ENCODE assay signal across 1 cellular context in the genomic region with DNA sequence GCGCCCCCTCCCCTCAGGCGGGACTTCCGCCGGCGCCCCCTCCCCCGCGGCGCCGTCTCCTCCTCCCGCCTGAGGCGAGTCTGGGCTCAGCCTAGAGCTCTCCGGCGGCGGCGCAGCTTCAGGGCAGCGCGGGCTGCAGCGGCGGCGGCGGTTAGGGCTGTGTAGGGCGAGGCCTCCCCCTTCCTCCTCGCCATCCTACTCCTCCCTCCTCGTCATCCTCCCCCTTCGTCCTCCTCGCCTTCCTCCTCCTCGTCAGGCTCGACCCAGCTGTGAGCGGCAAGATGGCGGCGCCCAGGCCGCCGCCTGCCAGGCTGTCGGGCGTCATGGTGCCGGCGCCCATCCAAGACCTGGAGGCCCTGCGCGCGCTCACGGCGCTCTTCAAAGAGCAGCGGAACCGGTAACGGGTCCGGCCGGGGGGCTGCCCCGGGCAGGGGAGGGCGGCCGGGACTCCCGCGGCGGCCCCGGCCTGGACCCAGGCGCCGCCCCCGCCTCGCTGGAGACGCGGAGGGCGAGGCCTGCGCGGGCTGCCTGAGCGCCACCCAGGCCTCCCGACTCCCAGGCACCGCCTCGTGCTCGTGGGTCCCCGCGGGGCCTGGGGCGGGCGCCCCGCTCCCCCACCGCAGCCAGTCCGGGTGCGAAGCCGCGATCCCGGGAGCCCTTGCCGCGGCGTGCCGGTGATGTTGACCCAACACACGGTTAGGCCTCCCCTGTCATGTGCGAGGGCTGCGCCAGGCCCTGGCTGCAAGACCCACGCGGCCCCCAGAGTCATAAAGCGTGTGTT.
TF ChIP-seq lines count a peak whose summit lies in the region.

ATXN10 (plus strand) TSS at position 52 of the 781 bp plus-strand sequence; CDS start at position 282, 230 bp downstream.

TF ChIP-seq in HEK293, 187 proteins besides CTCF, POLR2A, EP300 and RAD21 (continued from another document and continues in another):
- TF ChIP-seq, protein P1, sequence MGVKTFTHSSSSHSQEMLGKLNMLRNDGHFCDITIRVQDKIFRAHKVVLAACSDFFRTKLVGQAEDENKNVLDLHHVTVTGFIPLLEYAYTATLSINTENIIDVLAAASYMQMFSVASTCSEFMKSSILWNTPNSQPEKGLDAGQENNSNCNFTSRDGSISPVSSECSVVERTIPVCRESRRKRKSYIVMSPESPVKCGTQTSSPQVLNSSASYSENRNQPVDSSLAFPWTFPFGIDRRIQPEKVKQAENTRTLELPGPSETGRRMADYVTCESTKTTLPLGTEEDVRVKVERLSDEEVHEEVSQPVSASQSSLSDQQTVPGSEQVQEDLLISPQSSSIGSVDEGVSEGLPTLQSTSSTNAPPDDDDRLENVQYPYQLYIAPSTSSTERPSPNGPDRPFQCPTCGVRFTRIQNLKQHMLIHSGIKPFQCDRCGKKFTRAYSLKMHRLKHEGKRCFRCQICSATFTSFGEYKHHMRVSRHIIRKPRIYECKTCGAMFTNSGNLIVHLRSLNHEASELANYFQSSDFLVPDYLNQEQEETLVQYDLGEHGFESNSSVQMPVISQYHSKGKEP (tag by site-specific recombination; IDR thresholded peaks at IDR 0.05), result no peak
- TF ChIP-seq REPIN1 (tag by site-specific recombination; IDR thresholded peaks at IDR 0.05; ENCODE audit: low read depth), result no peak
- peak; percentile 76 for TF ChIP-seq ZIC2 (tag by site-specific recombination; IDR thresholded peaks at IDR 0.05)
- no peak for TF ChIP-seq ZNF549 (tag by site-specific recombination; IDR thresholded peaks at IDR 0.05)
- peak; percentile 94 for TF ChIP-seq ZNF610 (tag by site-specific recombination; IDR thresholded peaks at IDR 0.05; ENCODE audit: borderline replicate concordance)
- TF ChIP-seq ZNF114 (tag by site-specific recombination; IDR thresholded peaks at IDR 0.05), result no peak
- no peak for TF ChIP-seq ZNF394 (tag by site-specific recombination; IDR thresholded peaks at IDR 0.05; ENCODE audit: borderline replicate concordance)
- no peak for TF ChIP-seq ZFP3 (tag by site-specific recombination; IDR thresholded peaks at IDR 0.05; ENCODE audit: low read depth)
- no peak for TF ChIP-seq ZNF266 (tag by site-specific recombination; IDR thresholded peaks at IDR 0.05; ENCODE audit: low read depth)
- no peak for TF ChIP-seq TCF7L2 (IDR thresholded peaks at IDR 0.05; ENCODE audit: borderline replicate concordance, low read depth, low read length)
- peak; percentile 72 for TF ChIP-seq ZBTB11 (tag by site-specific recombination; conservative IDR thresholded peaks at IDR 0.05; ENCODE audit: low read depth)
- TF ChIP-seq KLF7 (tag by site-specific recombination; IDR thresholded peaks at IDR 0.05; ENCODE audit: borderline replicate concordance), result no peak
- no peak for TF ChIP-seq ZNF132 (tag by site-specific recombination; IDR thresholded peaks at IDR 0.05; ENCODE audit: borderline replicate concordance)
- TF ChIP-seq, protein P2, sequence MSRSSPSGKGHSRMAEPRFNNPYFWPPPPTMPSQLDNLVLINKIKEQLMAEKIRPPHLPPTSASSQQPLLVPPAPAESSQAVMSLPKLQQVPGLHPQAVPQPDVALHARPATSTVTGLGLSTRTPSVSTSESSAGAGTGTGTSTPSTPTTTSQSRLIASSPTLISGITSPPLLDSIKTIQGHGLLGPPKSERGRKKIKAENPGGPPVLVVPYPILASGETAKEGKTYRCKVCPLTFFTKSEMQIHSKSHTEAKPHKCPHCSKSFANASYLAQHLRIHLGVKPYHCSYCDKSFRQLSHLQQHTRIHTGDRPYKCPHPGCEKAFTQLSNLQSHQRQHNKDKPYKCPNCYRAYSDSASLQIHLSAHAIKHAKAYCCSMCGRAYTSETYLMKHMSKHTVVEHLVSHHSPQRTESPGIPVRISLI (tag by site-specific recombination; IDR thresholded peaks at IDR 0.05), result no peak
- TF ChIP-seq, protein P3, sequence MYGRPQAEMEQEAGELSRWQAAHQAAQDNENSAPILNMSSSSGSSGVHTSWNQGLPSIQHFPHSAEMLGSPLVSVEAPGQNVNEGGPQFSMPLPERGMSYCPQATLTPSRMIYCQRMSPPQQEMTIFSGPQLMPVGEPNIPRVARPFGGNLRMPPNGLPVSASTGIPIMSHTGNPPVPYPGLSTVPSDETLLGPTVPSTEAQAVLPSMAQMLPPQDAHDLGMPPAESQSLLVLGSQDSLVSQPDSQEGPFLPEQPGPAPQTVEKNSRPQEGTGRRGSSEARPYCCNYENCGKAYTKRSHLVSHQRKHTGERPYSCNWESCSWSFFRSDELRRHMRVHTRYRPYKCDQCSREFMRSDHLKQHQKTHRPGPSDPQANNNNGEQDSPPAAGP (tag by site-specific recombination; IDR thresholded peaks at IDR 0.05), result peak; percentile 66; the same call in 1 of the 2 replicates
- no peak for TF ChIP-seq ZNF292 (tag by site-specific recombination; IDR thresholded peaks at IDR 0.05; ENCODE audit: borderline replicate concordance, low read depth)
- TF ChIP-seq BCL6B (tag by site-specific recombination; IDR thresholded peaks at IDR 0.05), result no peak
- peak; percentile 24; the same call in 1 of the 2 replicates for TF ChIP-seq ZBTB6 (tag by site-specific recombination; IDR thresholded peaks at IDR 0.05)
- no peak for TF ChIP-seq ZBTB1 (tag by site-specific recombination; IDR thresholded peaks at IDR 0.05)
- no peak for TF ChIP-seq SETDB1 (IDR thresholded peaks at IDR 0.05; ENCODE audit: insufficient read length, low read length)
- TF ChIP-seq, protein P4, sequence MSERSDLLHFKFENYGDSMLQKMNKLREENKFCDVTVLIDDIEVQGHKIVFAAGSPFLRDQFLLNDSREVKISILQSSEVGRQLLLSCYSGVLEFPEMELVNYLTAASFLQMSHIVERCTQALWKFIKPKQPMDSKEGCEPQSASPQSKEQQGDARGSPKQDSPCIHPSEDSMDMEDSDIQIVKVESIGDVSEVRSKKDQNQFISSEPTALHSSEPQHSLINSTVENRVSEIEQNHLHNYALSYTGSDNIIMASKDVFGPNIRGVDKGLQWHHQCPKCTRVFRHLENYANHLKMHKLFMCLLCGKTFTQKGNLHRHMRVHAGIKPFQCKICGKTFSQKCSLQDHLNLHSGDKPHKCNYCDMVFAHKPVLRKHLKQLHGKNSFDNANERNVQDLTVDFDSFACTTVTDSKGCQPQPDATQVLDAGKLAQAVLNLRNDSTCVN (tag by site-specific recombination; optimal IDR thresholded peaks at IDR 0.05), result peak; percentile 75
- no peak for TF ChIP-seq SALL2 (tag by site-specific recombination; IDR thresholded peaks at IDR 0.05; ENCODE audit: borderline replicate concordance)
- TF ChIP-seq ZNF658 (tag by site-specific recombination; IDR thresholded peaks at IDR 0.05), result no peak
- peak; percentile 86 for TF ChIP-seq SP7 (tag by site-specific recombination; IDR thresholded peaks at IDR 0.05)
- TF ChIP-seq ZNF777 (tag by site-specific recombination; IDR thresholded peaks at IDR 0.05; ENCODE audit: borderline replicate concordance), result no peak
- TF ChIP-seq TRIM28 (IDR thresholded peaks at IDR 0.05; ENCODE audit: borderline replicate concordance, low read length), result no peak
- TF ChIP-seq KLF8 (tag by site-specific recombination; IDR thresholded peaks at IDR 0.05), result peak; percentile 94
- no peak for TF ChIP-seq ZNF274 (IDR thresholded peaks at IDR 0.05; ENCODE audit: low read length)
- TF ChIP-seq ZNF274 (tag by site-specific recombination; IDR thresholded peaks at IDR 0.05; ENCODE audit: borderline replicate concordance), result no peak
- TF ChIP-seq, protein P5, sequence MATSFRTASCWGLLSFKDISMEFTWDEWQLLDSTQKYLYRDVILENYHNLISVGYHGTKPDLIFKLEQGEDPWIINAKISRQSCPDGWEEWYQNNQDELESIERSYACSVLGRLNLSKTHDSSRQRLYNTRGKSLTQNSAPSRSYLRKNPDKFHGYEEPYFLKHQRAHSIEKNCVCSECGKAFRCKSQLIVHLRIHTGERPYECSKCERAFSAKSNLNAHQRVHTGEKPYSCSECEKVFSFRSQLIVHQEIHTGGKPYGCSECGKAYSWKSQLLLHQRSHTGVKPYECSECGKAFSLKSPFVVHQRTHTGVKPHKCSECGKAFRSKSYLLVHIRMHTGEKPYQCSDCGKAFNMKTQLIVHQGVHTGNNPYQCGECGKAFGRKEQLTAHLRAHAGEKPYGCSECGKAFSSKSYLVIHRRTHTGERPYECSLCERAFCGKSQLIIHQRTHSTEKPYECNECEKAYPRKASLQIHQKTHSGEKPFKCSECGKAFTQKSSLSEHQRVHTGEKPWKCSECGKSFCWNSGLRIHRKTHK (tag by site-specific recombination; IDR thresholded peaks at IDR 0.05), result no peak
- no peak for TF ChIP-seq ZNF639 (tag by site-specific recombination; IDR thresholded peaks at IDR 0.05)
- no peak for TF ChIP-seq ZNF202 (tag by site-specific recombination; IDR thresholded peaks at IDR 0.05; ENCODE audit: borderline replicate concordance)
- no peak for TF ChIP-seq ZNF521 (tag by site-specific recombination; IDR thresholded peaks at IDR 0.05)
- no peak for TF ChIP-seq ZFP41 (tag by site-specific recombination; IDR thresholded peaks at IDR 0.05; ENCODE audit: borderline replicate concordance)
- no peak for TF ChIP-seq ZNF157 (tag by site-specific recombination; IDR thresholded peaks at IDR 0.05)
- peak; percentile 49; the same call in 1 of the 2 replicates for TF ChIP-seq ZNF660 (tag by site-specific recombination; IDR thresholded peaks at IDR 0.05)
- peak; percentile 87 for TF ChIP-seq SP3 (tag by site-specific recombination; IDR thresholded peaks at IDR 0.05)
- TF ChIP-seq GLIS2 (tag by site-specific recombination; IDR thresholded peaks at IDR 0.05), result no peak
- TF ChIP-seq ZNF146 (tag by site-specific recombination; IDR thresholded peaks at IDR 0.05), result no peak
- TF ChIP-seq HOXA7 (CRISPR knock-in tag; IDR thresholded peaks at IDR 0.05; ENCODE audit: borderline replicate concordance), result no peak
- TF ChIP-seq FEZF1 (tag by site-specific recombination; IDR thresholded peaks at IDR 0.05), result no peak
- TF ChIP-seq RBAK (tag by site-specific recombination; IDR thresholded peaks at IDR 0.05), result no peak
- peak; percentile 95 for TF ChIP-seq ZNF704 (tag by site-specific recombination; IDR thresholded peaks at IDR 0.05)
- TF ChIP-seq ZNF623 (tag by site-specific recombination; IDR thresholded peaks at IDR 0.05), result no peak
- no peak for TF ChIP-seq ZNF350 (tag by site-specific recombination; IDR thresholded peaks at IDR 0.05)
